Comparison of ENCODE assay signal across 1 cellular context in genomic region chr11:116788534-116788933, GRCh38.
TF ChIP-seq lines count a peak whose summit lies in the region.

No MANE protein-coding gene starts in this region.

TF ChIP-seq in GM23338, 12 proteins besides CTCF, POLR2A, EP300 and RAD21 (continued from another document):
- no peak for TF ChIP-seq REST (IDR thresholded peaks at IDR 0.05; ENCODE audit: unreplicated experiment)
- TF ChIP-seq ZNF114 (CRISPR knock-in tag; IDR thresholded peaks at IDR 0.05): no peak
- no peak for TF ChIP-seq EZH2 (IDR thresholded peaks at IDR 0.05; ENCODE audit: low read depth, unreplicated experiment)
- TF ChIP-seq, protein P1, sequence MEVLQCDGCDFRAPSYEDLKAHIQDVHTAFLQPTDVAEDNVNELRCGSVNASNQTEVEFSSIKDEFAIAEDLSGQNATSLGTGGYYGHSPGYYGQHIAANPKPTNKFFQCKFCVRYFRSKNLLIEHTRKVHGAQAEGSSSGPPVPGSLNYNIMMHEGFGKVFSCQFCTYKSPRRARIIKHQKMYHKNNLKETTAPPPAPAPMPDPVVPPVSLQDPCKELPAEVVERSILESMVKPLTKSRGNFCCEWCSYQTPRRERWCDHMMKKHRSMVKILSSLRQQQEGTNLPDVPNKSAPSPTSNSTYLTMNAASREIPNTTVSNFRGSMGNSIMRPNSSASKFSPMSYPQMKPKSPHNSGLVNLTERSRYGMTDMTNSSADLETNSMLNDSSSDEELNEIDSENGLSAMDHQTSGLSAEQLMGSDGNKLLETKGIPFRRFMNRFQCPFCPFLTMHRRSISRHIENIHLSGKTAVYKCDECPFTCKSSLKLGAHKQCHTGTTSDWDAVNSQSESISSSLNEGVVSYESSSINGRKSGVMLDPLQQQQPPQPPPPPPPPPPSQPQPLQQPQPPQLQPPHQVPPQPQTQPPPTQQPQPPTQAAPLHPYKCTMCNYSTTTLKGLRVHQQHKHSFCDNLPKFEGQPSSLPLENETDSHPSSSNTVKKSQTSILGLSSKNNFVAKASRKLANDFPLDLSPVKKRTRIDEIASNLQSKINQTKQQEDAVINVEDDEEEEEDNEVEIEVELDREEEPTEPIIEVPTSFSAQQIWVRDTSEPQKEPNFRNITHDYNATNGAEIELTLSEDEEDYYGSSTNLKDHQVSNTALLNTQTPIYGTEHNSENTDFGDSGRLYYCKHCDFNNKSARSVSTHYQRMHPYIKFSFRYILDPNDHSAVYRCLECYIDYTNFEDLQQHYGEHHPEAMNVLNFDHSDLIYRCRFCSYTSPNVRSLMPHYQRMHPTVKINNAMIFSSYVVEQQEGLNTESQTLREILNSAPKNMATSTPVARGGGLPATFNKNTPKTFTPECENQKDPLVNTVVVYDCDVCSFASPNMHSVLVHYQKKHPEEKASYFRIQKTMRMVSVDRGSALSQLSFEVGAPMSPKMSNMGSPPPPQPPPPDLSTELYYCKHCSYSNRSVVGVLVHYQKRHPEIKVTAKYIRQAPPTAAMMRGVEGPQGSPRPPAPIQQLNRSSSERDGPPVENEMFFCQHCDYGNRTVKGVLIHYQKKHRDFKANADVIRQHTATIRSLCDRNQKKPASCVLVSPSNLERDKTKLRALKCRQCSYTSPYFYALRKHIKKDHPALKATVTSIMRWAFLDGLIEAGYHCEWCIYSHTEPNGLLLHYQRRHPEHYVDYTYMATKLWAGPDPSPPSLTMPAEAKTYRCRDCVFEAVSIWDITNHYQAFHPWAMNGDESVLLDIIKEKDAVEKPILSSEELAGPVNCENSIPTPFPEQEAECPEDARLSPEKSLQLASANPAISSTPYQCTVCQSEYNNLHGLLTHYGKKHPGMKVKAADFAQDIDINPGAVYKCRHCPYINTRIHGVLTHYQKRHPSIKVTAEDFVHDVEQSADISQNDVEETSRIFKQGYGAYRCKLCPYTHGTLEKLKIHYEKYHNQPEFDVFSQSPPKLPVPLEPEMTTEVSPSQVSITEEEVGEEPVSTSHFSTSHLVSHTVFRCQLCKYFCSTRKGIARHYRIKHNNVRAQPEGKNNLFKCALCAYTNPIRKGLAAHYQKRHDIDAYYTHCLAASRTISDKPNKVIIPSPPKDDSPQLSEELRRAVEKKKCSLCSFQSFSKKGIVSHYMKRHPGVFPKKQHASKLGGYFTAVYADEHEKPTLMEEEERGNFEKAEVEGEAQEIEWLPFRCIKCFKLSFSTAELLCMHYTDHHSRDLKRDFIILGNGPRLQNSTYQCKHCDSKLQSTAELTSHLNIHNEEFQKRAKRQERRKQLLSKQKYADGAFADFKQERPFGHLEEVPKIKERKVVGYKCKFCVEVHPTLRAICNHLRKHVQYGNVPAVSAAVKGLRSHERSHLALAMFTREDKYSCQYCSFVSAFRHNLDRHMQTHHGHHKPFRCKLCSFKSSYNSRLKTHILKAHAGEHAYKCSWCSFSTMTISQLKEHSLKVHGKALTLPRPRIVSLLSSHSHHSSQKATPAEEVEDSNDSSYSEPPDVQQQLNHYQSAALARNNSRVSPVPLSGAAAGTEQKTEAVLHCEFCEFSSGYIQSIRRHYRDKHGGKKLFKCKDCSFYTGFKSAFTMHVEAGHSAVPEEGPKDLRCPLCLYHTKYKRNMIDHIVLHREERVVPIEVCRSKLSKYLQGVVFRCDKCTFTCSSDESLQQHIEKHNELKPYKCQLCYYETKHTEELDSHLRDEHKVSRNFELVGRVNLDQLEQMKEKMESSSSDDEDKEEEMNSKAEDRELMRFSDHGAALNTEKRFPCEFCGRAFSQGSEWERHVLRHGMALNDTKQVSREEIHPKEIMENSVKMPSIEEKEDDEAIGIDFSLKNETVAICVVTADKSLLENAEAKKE (CRISPR knock-in tag; IDR thresholded peaks at IDR 0.05): no peak
